Comparison of ENCODE assay signal across 18 cellular contexts in the genomic region with DNA sequence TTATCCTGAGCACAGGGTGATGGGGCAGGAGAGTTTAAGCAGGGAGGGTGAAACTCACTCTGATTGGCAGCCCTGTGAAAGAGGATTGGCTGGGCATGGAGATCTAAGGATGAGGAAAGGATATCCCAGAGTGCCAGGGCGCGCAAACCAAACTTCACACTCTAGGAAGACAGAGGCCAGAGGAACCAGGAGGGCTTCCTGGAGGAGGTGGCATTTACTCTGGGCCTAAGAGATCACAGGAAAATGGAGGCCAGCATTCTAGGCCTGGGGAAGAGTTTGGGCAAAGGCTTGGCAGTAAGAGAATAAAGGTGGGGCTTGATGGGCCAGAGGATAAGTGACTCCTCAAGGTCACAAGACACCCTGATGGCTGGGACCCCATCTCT. TPM values are rescaled to one million over a fixed set of nuclear protein-coding genes. Genes with fewer than 3 reads are reported as not detected.
DNase-seq lines count a peak whose midpoint lies in the region; ATAC-seq and TF ChIP-seq lines count a peak whose summit lies in the region.
"Had no signal": no experiment of that assay in that cellular context is flagged by ENCODE, and none has a peak within 500 bp of the region (broad histone marks: within the 10 kb centered on the region; RNA-seq: fewer than 3 reads in every experiment).

No MANE protein-coding gene starts in this region.

- POLR2A ChIA-PET in CD8-positive, alpha-beta memory T cell (lab: Charles Lee), result no interaction called here
- POLR2A ChIA-PET in activated CD8-positive, alpha-beta T cell treated with anti-CD3 and anti-CD28 coated beads, Interleukin-2, amount 10 ng/mL, durations not matched to agents 7 days and 5 days (lab: Charles Lee), result interaction anchor here (0.9 to 2.4 kb wide), 4 partner anchors 14 to 287 kb away, joined by 3 to 14 read pairs (median 8); a partner anchor contains a TSS

- peaks cover 1 to 5% of the 10 kb centered on the region in 2 donors for H3K27me3 Mint-ChIP-seq in CD8-positive, alpha-beta memory T cell
- H3K27me3 Mint-ChIP-seq in activated CD8-positive, alpha-beta T cell treated with anti-CD3 and anti-CD28 coated beads, Interleukin-2, amount 10 ng/mL, durations not matched to agents 7 days and 5 days (ENCODE audit: low read depth), result no peaks in the 10 kb centered on the region

- peak overlapping the region; percentile 97 for H3K4me2 ChIP-seq in BLaER1

- peaks cover 15 to 27% (median 24%) of the 10 kb centered on the region in 3 donors for H3K4me1 Mint-ChIP-seq in CD8-positive, alpha-beta memory T cell
- peaks cover 84% of the 10 kb centered on the region for H3K4me1 Mint-ChIP-seq in activated CD8-positive, alpha-beta T cell treated with anti-CD3 and anti-CD28 coated beads, Interleukin-2, amount 10 ng/mL, durations not matched to agents 7 days and 5 days (ENCODE audit: low read depth)

- peak overlapping the region; percentile 94; the same call in 1 of the 2 replicates for H3K9ac ChIP-seq in BLaER1

- peaks cover 0 to 2% (median 1%) of the 10 kb centered on the region in 3 donors for H3K36me3 Mint-ChIP-seq in CD8-positive, alpha-beta memory T cell
- peaks cover 21% of the 10 kb centered on the region for H3K36me3 Mint-ChIP-seq in activated CD8-positive, alpha-beta T cell treated with anti-CD3 and anti-CD28 coated beads, Interleukin-2, amount 10 ng/mL, durations not matched to agents 7 days and 5 days (ENCODE audit: low read depth)

- H3K27me3 ChIP-seq in BLaER1, result no peaks in the 10 kb centered on the region
- H3K27me3 ChIP-seq in CD8-positive, alpha-beta memory T cell (ENCODE audit: insufficient read depth, low read length, poor library complexity, severe bottlenecking), result no peaks in the 10 kb centered on the region
- H3K27me3 ChIP-seq in lower lobe of right lung (ENCODE audit: low read depth), result no peaks in the 10 kb centered on the region

- H3K9me3 ChIP-seq in BLaER1, result no peaks in the 10 kb centered on the region
- H3K9me3 ChIP-seq in CD8-positive, alpha-beta memory T cell (ENCODE audit: low read length), result no peaks in the 10 kb centered on the region
- H3K9me3 ChIP-seq in lower lobe of right lung, result no peaks in the 10 kb centered on the region
- H3K9me3 ChIP-seq: heart right ventricle, thoracic aorta had no signal

- intact Hi-C loops in lower lobe of right lung (cut with DNase I), result no loop called here

- no peak for TF ChIP-seq CTCF in lower lobe of right lung (IDR thresholded peaks at IDR 0.05)

- CTCF ChIA-PET in CD8-positive, alpha-beta memory T cell (lab: Charles Lee), result interaction anchor here (1.2 to 1.4 kb wide), 2 partner anchors 78 to 117 kb away, joined by 4 to 5 read pairs; no protein-coding TSS in a partner anchor
- CTCF ChIA-PET in activated CD8-positive, alpha-beta T cell treated with anti-CD3 and anti-CD28 coated beads, Interleukin-2, amount 10 ng/mL, durations not matched to agents 7 days and 5 days (lab: Charles Lee), result interaction anchor here (0.9 to 12.5 kb wide), 9 partner anchors 13 to 339 kb away, joined by 3 to 332 read pairs (median 6); a partner anchor contains a TSS

- H3K27ac Mint-ChIP-seq in CD8-positive, alpha-beta memory T cell, result peak overlapping the region in 7 of 8 donors; percentile 10 to 84 (median 56)
- H3K27ac Mint-ChIP-seq in activated CD8-positive, alpha-beta T cell treated with anti-CD3 and anti-CD28 coated beads, Interleukin-2, amount 10 ng/mL, durations not matched to agents 7 days and 5 days, result peak overlapping the region; percentile 99

- peaks cover 7% of the 10 kb centered on the region for H4K20me1 ChIP-seq in BLaER1

- H3K4me1 ChIP-seq in BLaER1 (peaks cover 98% of the 10 kb centered on the region), lower lobe of right lung (peaks cover 7% of the 10 kb centered on the region)
- peaks cover 6% of the 10 kb centered on the region for H3K4me1 ChIP-seq in CD8-positive, alpha-beta memory T cell (ENCODE audit: insufficient read depth, low read length)

- H3K9me3 Mint-ChIP-seq in CD8-positive, alpha-beta memory T cell, result peaks cover 0 to 1% (median 0%) of the 10 kb centered on the region in 5 donors
- no peaks in the 10 kb centered on the region for H3K9me3 Mint-ChIP-seq in activated CD8-positive, alpha-beta T cell treated with anti-CD3 and anti-CD28 coated beads, Interleukin-2, amount 10 ng/mL, durations not matched to agents 7 days and 5 days (ENCODE audit: insufficient read depth)

- ATAC-seq in activated CD8-positive, alpha-beta T cell treated with anti-CD3 and anti-CD28 coated beads, Interleukin-2, amount 10 ng/mL, durations not matched to agents 7 days and 5 days, result no peak
- ATAC-seq in lower lobe of right lung, result no peak
- ATAC-seq in GM21723 (IDR thresholded peaks at IDR 0.05; ENCODE audit: unreplicated experiment), result no peak

- H3K27ac ChIP-seq in BLaER1 (peak overlapping the region; percentile 99), lower lobe of right lung (peak overlapping the region; percentile 85)
- peak overlapping the region; percentile 24 for H3K27ac ChIP-seq in CD8-positive, alpha-beta memory T cell (ENCODE audit: low read depth, low read length)

- peak overlapping the region in 6 of 7 donors; percentile 50 to 66 (median 62) for H3K4me3 Mint-ChIP-seq in CD8-positive, alpha-beta memory T cell
- peak overlapping the region; percentile 80 for H3K4me3 Mint-ChIP-seq in activated CD8-positive, alpha-beta T cell treated with anti-CD3 and anti-CD28 coated beads, Interleukin-2, amount 10 ng/mL, durations not matched to agents 7 days and 5 days

- no peak for DNase-seq in CD8-positive, alpha-beta memory T cell
- DNase-seq in activated CD8-positive, alpha-beta T cell treated with anti-CD3 and anti-CD28 coated beads, Interleukin-2, amount 10 ng/mL, durations not matched to agents 7 days and 5 days, result peak; percentile 28
- DNase-seq in lower lobe of right lung (no peak), COR-L47 (lab: John Stamatoyannopoulos, UW) (no peak), NCI-H2227 (lab: John Stamatoyannopoulos, UW; ENCODE audit: unreplicated experiment) (no peak), RKO (ENCODE audit: low spot score) (no peak)
- DNase-seq: cortex of kidney, NCI-H1930, NCI-H69, T1000 had no signal

- peak overlapping the region; percentile 67; the same call in 1 of the 2 replicates for H3K4me3 ChIP-seq in BLaER1
- no peak overlapping the region for H3K4me3 ChIP-seq in CD8-positive, alpha-beta memory T cell (ENCODE audit: low read length)
- no peak overlapping the region for H3K4me3 ChIP-seq in lower lobe of right lung

- 0 out of 2 replicates have a peak, but pooled peaks cover 3% of the 10 kb centered on the region for H3K36me3 ChIP-seq in BLaER1
- H3K36me3 ChIP-seq in CD8-positive, alpha-beta memory T cell (ENCODE audit: insufficient read depth, low read length), result no peaks in the 10 kb centered on the region
- no peaks in the 10 kb centered on the region for H3K36me3 ChIP-seq in lower lobe of right lung
- H3K36me3 ChIP-seq: thoracic aorta had no signal

RNA-seq across cellular contexts. Expression of a gene that starts 0.4 kb away (rescaled TPM):
- 1 to 10 TPM; 5.1 to 6.8 TPM for total RNA-seq in CD8-positive, alpha-beta memory T cell
- 6.6 TPM for polyA plus RNA-seq in CD8-positive, alpha-beta memory T cell
- total RNA-seq in activated CD8-positive, alpha-beta T cell treated with anti-CD3 and anti-CD28 coated beads, Interleukin-2, amount 10 ng/mL, durations not matched to agents 7 days and 5 days, result 10 to 100 TPM; 44.1 to 48.2 TPM
- total RNA-seq in lower lobe of right lung, result 55.3 TPM
- total RNA-seq: pulmonary artery endothelial cell had no signal
- polyA plus RNA-seq: BJ had no signal

RNA-seq across cellular contexts. Expression of a gene that starts 43.6 kb away (rescaled TPM):
- total RNA-seq in CD8-positive, alpha-beta memory T cell, result not detected
- polyA plus RNA-seq in CD8-positive, alpha-beta memory T cell, result not detected
- total RNA-seq in activated CD8-positive, alpha-beta T cell treated with anti-CD3 and anti-CD28 coated beads, Interleukin-2, amount 10 ng/mL, durations not matched to agents 7 days and 5 days, result not detected
- total RNA-seq in lower lobe of right lung, result 4.5 TPM
- total RNA-seq: heart right ventricle; left cardiac atrium; naive thymus-derived CD4-positive, alpha-beta T cell; pulmonary artery endothelial cell; thoracic aorta had no signal
- polyA plus RNA-seq: BJ; heart right ventricle; naive thymus-derived CD4-positive, alpha-beta T cell had no signal

RNA-seq across cellular contexts. Expression of a gene that starts 53.0 kb away (rescaled TPM):
- total RNA-seq in CD8-positive, alpha-beta memory T cell, result under 1 TPM; 0.13 to 0.20 TPM
- 0.09 TPM for polyA plus RNA-seq in CD8-positive, alpha-beta memory T cell
- total RNA-seq in activated CD8-positive, alpha-beta T cell treated with anti-CD3 and anti-CD28 coated beads, Interleukin-2, amount 10 ng/mL, durations not matched to agents 7 days and 5 days, result 1 to 10 TPM; 1.4 TPM
- total RNA-seq in lower lobe of right lung, result 30.1 TPM
- polyA plus RNA-seq: naive thymus-derived CD4-positive, alpha-beta T cell had no signal

Comparison
In these comparisons a context has a peak if more than half of its experiments do, and no peak if none do; other contexts are left out.
1. H3K27ac ChIP-seq: peak in every context shown above with its lines; median percentile 99 in BLaER1; 85 in lower lobe of right lung; 24 in CD8-positive, alpha-beta memory T cell.
2. RNA of a gene that starts 53.0 kb away (total RNA-seq): 30.1 TPM in lower lobe of right lung (single experiment); 1.4 TPM in activated CD8-positive, alpha-beta T cell treated with anti-CD3 and anti-CD28 coated beads, Interleukin-2, amount 10 ng/mL, durations not matched to agents 7 days and 5 days and 0.13 to 0.20 TPM in CD8-positive, alpha-beta memory T cell; every median in the first group is over 10 times any median in the second.